ENCODE assay signal across 8 cellular contexts in the genomic region with DNA sequence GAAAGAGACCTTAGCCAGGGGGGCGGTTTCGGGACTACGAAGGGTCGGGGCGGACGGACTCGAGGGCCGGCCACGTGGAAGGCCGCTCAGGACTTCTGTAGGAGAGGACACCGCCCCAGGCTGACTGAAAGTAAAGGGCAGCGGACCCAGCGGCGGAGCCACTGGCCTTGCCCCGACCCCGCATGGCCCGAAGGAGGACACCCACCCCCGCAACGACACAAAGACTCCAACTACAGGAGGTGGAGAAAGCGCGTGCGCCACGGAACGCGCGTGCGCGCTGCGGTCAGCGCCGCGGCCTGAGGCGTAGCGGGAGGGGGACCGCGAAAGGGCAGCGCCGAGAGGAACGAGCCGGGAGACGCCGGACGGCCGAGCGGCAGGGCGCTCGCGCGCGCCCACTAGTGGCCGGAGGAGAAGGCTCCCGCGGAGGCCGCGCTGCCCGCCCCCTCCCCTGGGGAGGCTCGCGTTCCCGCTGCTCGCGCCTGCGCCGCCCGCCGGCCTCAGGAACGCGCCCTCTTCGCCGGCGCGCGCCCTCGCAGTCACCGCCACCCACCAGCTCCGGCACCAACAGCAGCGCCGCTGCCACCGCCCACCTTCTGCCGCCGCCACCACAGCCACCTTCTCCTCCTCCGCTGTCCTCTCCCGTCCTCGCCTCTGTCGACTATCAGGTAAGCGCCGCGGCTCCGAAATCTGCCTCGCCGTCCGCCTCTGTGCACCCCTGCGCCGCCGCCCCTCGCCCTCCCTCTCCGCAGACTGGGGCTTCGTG. TPM values are rescaled to one million over a fixed set of nuclear protein-coding genes. Genes with fewer than 3 reads are reported as not detected.
DNase-seq lines count a peak whose midpoint lies in the region; ATAC-seq and TF ChIP-seq lines count a peak whose summit lies in the region.

Gene MAPT, plus strand, starts transcription at position 533 of the 763 bp plus-strand sequence. CDS start 67,784 bp downstream, outside the sequence.

- no peak within 1 kb of the TSS for H3K27ac Mint-ChIP-seq in activated CD4-positive, alpha-beta T cell treated with anti-CD3 and anti-CD28 coated beads for 36 hours

- CTCF ChIA-PET in activated CD4-positive, alpha-beta T cell treated with anti-CD3 and anti-CD28 coated beads for 36 hours (lab: Charles Lee) = interaction anchor here (0.7 to 2.0 kb wide), 10 partner anchors 11 to 254 kb away, joined by 3 to 7 read pairs (median 4); no protein-coding TSS in a partner anchor

- intact Hi-C loops in activated CD4-positive, alpha-beta T cell treated with anti-CD3 and anti-CD28 coated beads for 36 hours (cut with DNase I, micrococcal nuclease) = loop anchor here in 1 of 2 experiments (1.0 kb wide), 4 partner anchors 55 to 372 kb away; partner anchors contain the start of gene CRHR1

- H3K4me3 ChIP-seq in GM12864 (ENCODE audit: low read depth, low read length) = peak within 1 kb of the TSS; percentile 45
- peak within 1 kb of the TSS; percentile 66 for H3K4me3 ChIP-seq in choroid plexus epithelial cell (ENCODE audit: low read depth, low read length)
- peak within 1 kb of the TSS; percentile 53 for H3K4me3 ChIP-seq in kidney epithelial cell (ENCODE audit: low read depth, low read length)

- peaks cover 19% of the 10 kb centered on the region for H3K4me1 Mint-ChIP-seq in activated CD4-positive, alpha-beta T cell treated with anti-CD3 and anti-CD28 coated beads for 36 hours

- H3K27me3 Mint-ChIP-seq in activated CD4-positive, alpha-beta T cell treated with anti-CD3 and anti-CD28 coated beads for 36 hours = peaks cover 36% of the 10 kb centered on the region

- DNase-seq in GM12864 (ENCODE audit: low read depth) (peak; percentile 26), NCI-H345 (lab: John Stamatoyannopoulos, UW) (peak; percentile 92), choroid plexus epithelial cell (ENCODE audit: low read depth) (peak; percentile 91), kidney epithelial cell (ENCODE audit: low read depth) (peak; percentile 34)
- peak; percentile 90 for DNase-seq in activated CD4-positive, alpha-beta T cell treated with anti-CD3 and anti-CD28 coated beads for 36 hours
- peak; percentile 66 to 77 (median 73) for DNase-seq in stimulated activated CD4-positive, alpha-beta T cell treated with anti-CD3 and anti-CD28 coated beads, Interleukin-12 subunit alpha, Interleukin-12 subunit beta, amount 100 ng/mL, for 48 hours (ENCODE audit: low read depth in 2 of 3, low spot score in 1 of 3)

- peak; percentile 91 for TF ChIP-seq CTCF in GM12864 (IDR thresholded peaks at IDR 0.05; ENCODE audit: low read depth, low read length, missing control alignments)
- peak; percentile 60 for TF ChIP-seq CTCF in choroid plexus epithelial cell (conservative IDR thresholded peaks at IDR 0.05; ENCODE audit: low read depth, low read length)
- peak; percentile 34 for TF ChIP-seq CTCF in kidney epithelial cell (IDR thresholded peaks at IDR 0.05; ENCODE audit: insufficient read depth, low read length, poor library complexity, severe bottlenecking)

- H3K36me3 ChIP-seq in kidney epithelial cell (ENCODE audit: control insufficient read depth, insufficient read depth, low read length) = no peaks in the 10 kb centered on the region

- no peaks in the 10 kb centered on the region for H3K36me3 Mint-ChIP-seq in activated CD4-positive, alpha-beta T cell treated with anti-CD3 and anti-CD28 coated beads for 36 hours (ENCODE audit: low read depth)

- H3K4me3 Mint-ChIP-seq in activated CD4-positive, alpha-beta T cell treated with anti-CD3 and anti-CD28 coated beads for 36 hours = peak within 1 kb of the TSS; percentile 75

- H3K9me3 Mint-ChIP-seq in activated CD4-positive, alpha-beta T cell treated with anti-CD3 and anti-CD28 coated beads for 36 hours (ENCODE audit: low read depth) = no peaks in the 10 kb centered on the region

- H3K27me3 ChIP-seq in kidney epithelial cell (ENCODE audit: control insufficient read depth, insufficient read depth, low read length) = peaks cover 48% of the 10 kb centered on the region

- POLR2A ChIA-PET in activated CD4-positive, alpha-beta T cell treated with anti-CD3 and anti-CD28 coated beads for 36 hours (lab: Charles Lee) = no interaction called here

- ATAC-seq in HG03135 (IDR thresholded peaks at IDR 0.05; ENCODE audit: unreplicated experiment) (peak; percentile 53), GM21515 (IDR thresholded peaks at IDR 0.05; ENCODE audit: unreplicated experiment) (no peak)
- peak; percentile 91 for ATAC-seq in activated CD4-positive, alpha-beta T cell treated with anti-CD3 and anti-CD28 coated beads for 36 hours

RNA-seq across cellular contexts. Expression of gene MAPT, which starts in this region (rescaled TPM):
- total RNA-seq in activated CD4-positive, alpha-beta T cell treated with anti-CD3 and anti-CD28 coated beads for 36 hours = 1 to 10 TPM in 1 of 2 experiments, under 1 TPM in 1; 0.75 to 1.7 TPM
- 0.25 and 1.0 TPM in 2 replicates for total RNA-seq in kidney epithelial cell

Comparison
In these comparisons a context has a peak if more than half of its experiments do, and no peak if none do; other contexts are left out.
1. DNase-seq: peak in every context shown above with its lines; median percentile 92 in NCI-H345; 91 in choroid plexus epithelial cell; 90 in activated CD4-positive, alpha-beta T cell treated with anti-CD3 and anti-CD28 coated beads for 36 hours; 73 in stimulated activated CD4-positive, alpha-beta T cell treated with anti-CD3 and anti-CD28 coated beads, Interleukin-12 subunit alpha, Interleukin-12 subunit beta, amount 100 ng/mL, for 48 hours; 34 in kidney epithelial cell; 26 in GM12864.
2. CTCF ChIP-seq: peak in every context shown above with its lines; median percentile 91 in GM12864; 60 in choroid plexus epithelial cell; 34 in kidney epithelial cell.